Comparison of ENCODE assay signal across 13 cellular contexts in genomic region chrX:10486373-10486772, GRCh38.
DNase-seq lines count a peak whose midpoint lies in the region; ATAC-seq and TF ChIP-seq lines count a peak whose summit lies in the region.
"Had no signal": no experiment of that assay in that cellular context is flagged by ENCODE, and none has a peak within 500 bp of the region (broad histone marks: within the 10 kb centered on the region; RNA-seq: fewer than 3 reads in every experiment).

No MANE protein-coding gene starts in this region.

- H3K4me3 ChIP-seq in SK-N-SH (ENCODE audit: low read depth in 2 of 2, low read length in 1 of 2) (no peak overlapping the region), fibroblast of mammary gland (ENCODE audit: control insufficient read depth, low read depth, low read length) (no peak overlapping the region)
- H3K4me3 ChIP-seq: K562, spleen had no signal

- no peaks in the 10 kb centered on the region for H4K20me1 ChIP-seq in SK-N-SH (ENCODE audit: insufficient read depth)

- H3K9ac ChIP-seq in SK-N-SH: no peak overlapping the region

- TF ChIP-seq RAD21 in SK-N-SH (IDR thresholded peaks at IDR 0.05; ENCODE audit: low read length): no peak

- H3K27ac ChIP-seq in SK-N-SH (ENCODE audit: low read depth in 2 of 2, low read length in 1 of 2): peak overlapping the region in 1 of 2 experiments; percentile 45; a peak in 3 of 4 replicates
- H3K27ac ChIP-seq: spleen had no signal

- no peaks in the 10 kb centered on the region for H3F3A ChIP-seq in SK-N-SH (replicated peaks; ENCODE audit: insufficient read depth)

- no peaks in the 10 kb centered on the region for H3K36me3 ChIP-seq in SK-N-SH (replicated peaks in 1 of 2; ENCODE audit: control insufficient read depth in 1 of 2, insufficient read depth in 2 of 2, low read length in 1 of 2)
- H3K36me3 ChIP-seq: spleen had no signal

- 19% methylated on average over 3 of the region's 3 CpGs for WGBS in SK-N-SH (ENCODE audit: low lambda C conversion rate)

- no peaks in the 10 kb centered on the region for H3K9me3 ChIP-seq in SK-N-SH
- H3K9me3 ChIP-seq: spleen had no signal

- H3K4me1 ChIP-seq in SK-N-SH (ENCODE audit: control insufficient read depth in 1 of 2, insufficient read depth in 2 of 2, low read depth in 1 of 2, low read length in 1 of 2): no peaks in the 10 kb centered on the region; a peak in 2 of 4 replicates
- H3K4me1 ChIP-seq: spleen had no signal

- CTCF ChIA-PET in SK-N-SH (lab: Yijun Ruan, JAX): no interaction called here

- POLR2A ChIA-PET in SK-N-SH (lab: Yijun Ruan, JAX): no interaction called here

- ATAC-seq in HG03175 (IDR thresholded peaks at IDR 0.05; ENCODE audit: unreplicated experiment): no peak
- ATAC-seq in activated CD4-positive, CD25-positive, alpha-beta regulatory T cell treated with anti-CD3 and anti-CD28 coated beads, Interleukin-2, amount 50 U/mL, for 24 hours: no peak
- ATAC-seq: activated naive CD4-positive, alpha-beta T cell treated with anti-CD3 and anti-CD28 coated beads, Interleukin-2, amount 50 U/mL, for 72 hours; K562 had no signal

- H3K4me2 ChIP-seq in SK-N-SH: no peak overlapping the region

- no peak overlapping the region for H2AFZ ChIP-seq in SK-N-SH (ENCODE audit: low read depth)

- H3K79me2 ChIP-seq in SK-N-SH (ENCODE audit: insufficient read depth): no peaks in the 10 kb centered on the region

- no peaks in the 10 kb centered on the region for H3K9me2 ChIP-seq in SK-N-SH

- DNase-seq in DMS 273 treated with DMSO at 0.1 percent for 48 hours (lab: John Stamatoyannopoulos, UW): peak; percentile 19
- DNase-seq in SK-N-SH: no peak
- DNase-seq in fibroblast of mammary gland (ENCODE audit: low read depth): peak; percentile 87
- DNase-seq in non-pigmented ciliary epithelial cell (ENCODE audit: low read depth): peak; percentile 59
- DNase-seq in stimulated activated naive CD4-positive, alpha-beta T cell treated with Interleukin-2 at 50 U/mL for 16 hours (lab: John Stamatoyannopoulos, UW): no peak
- no peak for DNase-seq in NCI-H1417 (lab: John Stamatoyannopoulos, UW)
- DNase-seq: effector CD8-positive, alpha-beta T cell; naive B cell; spleen had no signal

- TF ChIP-seq EP300 in SK-N-SH (IDR thresholded peaks at IDR 0.05; ENCODE audit: borderline replicate concordance in 1 of 2, low read depth in 1 of 2, low read length in 1 of 2): no peak; a peak in 1 of 4 replicates

- no peak for TF ChIP-seq CTCF in SK-N-SH (IDR thresholded peaks at IDR 0.05)
- no peak for TF ChIP-seq CTCF in fibroblast of mammary gland (conservative IDR thresholded peaks at IDR 0.05; ENCODE audit: control insufficient read depth, insufficient read depth, low read depth, low read length)

- H3K27me3 ChIP-seq in SK-N-SH (ENCODE audit: insufficient read depth): no peaks in the 10 kb centered on the region

TF ChIP-seq in SK-N-SH, 30 proteins besides CTCF, POLR2A, EP300 and RAD21:
- TF ChIP-seq JUND (IDR thresholded peaks at IDR 0.05) (peak; percentile 16; the same call in 1 of the 2 replicates), USF2 (IDR thresholded peaks at IDR 0.05; ENCODE audit: borderline replicate concordance, low read depth, low read length) (no peak), NFIC (IDR thresholded peaks at IDR 0.05; ENCODE audit: borderline replicate concordance) (peak; percentile 81), RXRA (IDR thresholded peaks at IDR 0.05; ENCODE audit: borderline replicate concordance, low read depth) (peak; percentile 17; the same call in 1 of the 2 replicates), EZH2phosphoT487 (IDR thresholded peaks at IDR 0.05; ENCODE audit: borderline replicate concordance, low read depth) (no peak), NRF1 (IDR thresholded peaks at IDR 0.05; ENCODE audit: low read depth, low read length) (no peak), SMC3 (IDR thresholded peaks at IDR 0.05; ENCODE audit: low read depth, low read length) (no peak), FOSL2 (IDR thresholded peaks at IDR 0.05; ENCODE audit: borderline replicate concordance, low read depth) (0 out of 2 replicates have a peak, but pooled peaks have one; percentile 4), MAX (IDR thresholded peaks at IDR 0.05; ENCODE audit: low read depth) (peak; percentile 27; the same call in 1 of the 2 replicates), FOXM1 (IDR thresholded peaks at IDR 0.05; ENCODE audit: low read depth) (no peak), ZBTB33 (IDR thresholded peaks at IDR 0.05; ENCODE audit: borderline replicate concordance, low read depth) (no peak), TCF12 (IDR thresholded peaks at IDR 0.05) (peak; percentile 69), GATA2 (CRISPR knock-in tag; IDR thresholded peaks at IDR 0.05) (no peak), RFX5 (IDR thresholded peaks at IDR 0.05; ENCODE audit: low read length) (no peak), YY1 (IDR thresholded peaks at IDR 0.05; ENCODE audit: low read depth) (no peak), TEAD4 (IDR thresholded peaks at IDR 0.05; ENCODE audit: borderline replicate concordance, insufficient read depth) (no peak), MXI1 (IDR thresholded peaks at IDR 0.05; ENCODE audit: low read depth, low read length) (no peak), IRF3 (IDR thresholded peaks at IDR 0.05; ENCODE audit: low read depth, low read length) (no peak), POLR2AphosphoS5 (IDR thresholded peaks at IDR 0.05; ENCODE audit: low read depth, low read length) (no peak)
- TF ChIP-seq, protein P1, sequence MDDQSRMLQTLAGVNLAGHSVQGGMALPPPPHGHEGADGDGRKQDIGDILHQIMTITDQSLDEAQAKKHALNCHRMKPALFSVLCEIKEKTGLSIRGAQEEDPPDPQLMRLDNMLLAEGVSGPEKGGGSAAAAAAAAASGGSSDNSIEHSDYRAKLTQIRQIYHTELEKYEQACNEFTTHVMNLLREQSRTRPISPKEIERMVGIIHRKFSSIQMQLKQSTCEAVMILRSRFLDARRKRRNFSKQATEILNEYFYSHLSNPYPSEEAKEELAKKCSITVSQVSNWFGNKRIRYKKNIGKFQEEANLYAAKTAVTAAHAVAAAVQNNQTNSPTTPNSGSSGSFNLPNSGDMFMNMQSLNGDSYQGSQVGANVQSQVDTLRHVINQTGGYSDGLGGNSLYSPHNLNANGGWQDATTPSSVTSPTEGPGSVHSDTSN (IDR thresholded peaks at IDR 0.05): 0 out of 2 replicates have a peak, but pooled peaks have one; percentile 7

Comparison
In these comparisons a context has a peak if more than half of its experiments do, and no peak if none do; other contexts are left out.
1. DNase-seq: peak in DMS 273 treated with DMSO at 0.1 percent for 48 hours (single experiment), fibroblast of mammary gland (single experiment) and non-pigmented ciliary epithelial cell (single experiment); none in SK-N-SH (single experiment), stimulated activated naive CD4-positive, alpha-beta T cell treated with Interleukin-2 at 50 U/mL for 16 hours (single experiment) and NCI-H1417 (0 of 3).